ENCODE assay signal across 8 cellular contexts in genomic region chr11:130431337-130431773, GRCh38. TPM values are rescaled to one million over a fixed set of nuclear protein-coding genes. Genes with fewer than 3 reads are reported as not detected.
DNase-seq lines count a peak whose midpoint lies in the region; ATAC-seq and TF ChIP-seq lines count a peak whose summit lies in the region.

No MANE protein-coding gene starts in this region.

- H3K4me3 ChIP-seq in endodermal cell (ENCODE audit: low read length) = no peak overlapping the region

- 45 to 57% methylated on average over 3 to 10 of the region's 10 CpGs for WGBS in endodermal cell (ENCODE audit: insufficient coverage in 1 of 2, insufficient read length in 1 of 2), 2 experiments

- no peak overlapping the region for H3K27ac Mint-ChIP-seq in endodermal cell

- DNase-seq in Right ventricle myocardium inferior (ENCODE audit: missing footprints) (peak; percentile 72), cardiac septum (ENCODE audit: low spot score) (no peak), NCI-H748 (lab: John Stamatoyannopoulos, UW; ENCODE audit: unreplicated experiment) (peak; percentile 66), endodermal cell (peak; percentile 97), mucosa of gallbladder (ENCODE audit: low spot score) (peak; percentile 73)
- DNase-seq in activated CD8-positive, alpha-beta memory T cell treated with anti-CD3 and anti-CD28 coated beads for 24 hours = peak; percentile 83
- peak; percentile 27 to 45 for DNase-seq in stimulated activated CD8-positive, alpha-beta memory T cell treated with anti-CD3 and anti-CD28 coated beads, Interleukin-7, amount 100 ng/mL, for 1 hour (ENCODE audit: low read depth in 2 of 2)

- peaks cover 40% of the 10 kb centered on the region for H3K27me3 Mint-ChIP-seq in endodermal cell (ENCODE audit: insufficient read depth)

- peaks cover 42% of the 10 kb centered on the region for H3K27me3 ChIP-seq in endodermal cell (ENCODE audit: control insufficient read depth, insufficient read depth, low read length, poor library complexity, severe bottlenecking)

- H3K9me3 Mint-ChIP-seq in endodermal cell = no peaks in the 10 kb centered on the region

- intact Hi-C loops in Right ventricle myocardium inferior (cut with DNase I) = no loop called here
- intact Hi-C loops in cardiac septum (cut with DNase I) = no loop called here

- H3K4me3 Mint-ChIP-seq in endodermal cell = no peak overlapping the region

- H3K4me1 ChIP-seq in endodermal cell (ENCODE audit: control insufficient read depth, insufficient read depth, low read length) = no peaks in the 10 kb centered on the region

- H3K27ac ChIP-seq in endodermal cell (ENCODE audit: low read depth, low read length) = no peak overlapping the region

- no peaks in the 10 kb centered on the region for H3K36me3 ChIP-seq in endodermal cell (ENCODE audit: control insufficient read depth, insufficient read depth, low read length)

- H3K4me1 Mint-ChIP-seq in endodermal cell = peaks cover 19% of the 10 kb centered on the region

- no peaks in the 10 kb centered on the region for H3K36me3 Mint-ChIP-seq in endodermal cell (ENCODE audit: low read depth)

- no peaks in the 10 kb centered on the region for H3K9me3 ChIP-seq in endodermal cell (ENCODE audit: control insufficient read depth, low read length)

- ATAC-seq in Right ventricle myocardium inferior = peak; percentile 50
- ATAC-seq in HG03045 (IDR thresholded peaks at IDR 0.05; ENCODE audit: unreplicated experiment) = peak; percentile 53

- TF ChIP-seq CTCF in endodermal cell (conservative IDR thresholded peaks at IDR 0.05) = peak; percentile 76

- no peak overlapping the region for H3K9ac ChIP-seq in endodermal cell (ENCODE audit: extremely low read depth, low read length, poor library complexity, severe bottlenecking)

RNA-seq across cellular contexts. Expression of gene ADAMTS8, which starts 2.9 kb away (rescaled TPM):
- total RNA-seq in Right ventricle myocardium inferior (0.57 TPM), cardiac septum (3.9 TPM), endodermal cell (1 to 10 TPM in 1 of 2 donors, under 1 TPM in 1; 1.00 to 4.0 TPM), mucosa of gallbladder (14.1 TPM)
- 2.3 TPM for polyA plus RNA-seq in endodermal cell (2013, experiment 1 of 2)
- 2.6 TPM for polyA plus RNA-seq in endodermal cell (2013, experiment 2 of 2)

RNA-seq across cellular contexts. Expression of gene ADAMTS15, which starts 17.1 kb away (rescaled TPM):
- 45.6 TPM for total RNA-seq in Right ventricle myocardium inferior
- total RNA-seq in cardiac septum = 8.5 TPM
- 1 to 10 TPM in 1 of 2 donors, under 1 TPM in 1; 0.27 to 1.0 TPM for total RNA-seq in endodermal cell
- 6.9 TPM for polyA plus RNA-seq in endodermal cell (2013, experiment 1 of 2)
- polyA plus RNA-seq in endodermal cell (2013, experiment 2 of 2) = 5.3 TPM
- total RNA-seq in mucosa of gallbladder = 3.2 TPM
